In genomic region chr1:29786791-29787732, GRCh38 we compare ENCODE assay signal across 13 cellular contexts.
DNase-seq lines count a peak whose midpoint lies in the region; ATAC-seq and TF ChIP-seq lines count a peak whose summit lies in the region.
"Had no signal": no experiment of that assay in that cellular context is flagged by ENCODE, and none has a peak within 500 bp of the region (broad histone marks: within the 10 kb centered on the region; RNA-seq: fewer than 3 reads in every experiment).

No MANE protein-coding gene starts in this region.

- no peaks in the 10 kb centered on the region for H3K9me3 ChIP-seq in mucosa of descending colon

- TF ChIP-seq CTCF in epithelial cell of proximal tubule (conservative IDR thresholded peaks at IDR 0.05; ENCODE audit: low read depth, low read length) = peak; percentile 29
- no peak for TF ChIP-seq CTCF in lower leg skin (IDR thresholded peaks at IDR 0.05)
- TF ChIP-seq CTCF in mucosa of descending colon (IDR thresholded peaks at IDR 0.05) = no peak

- no peaks in the 10 kb centered on the region for H3K36me3 ChIP-seq in mucosa of descending colon (ENCODE audit: low read depth)

- ATAC-seq in mucosa of descending colon (no peak), HG02884 (IDR thresholded peaks at IDR 0.05; ENCODE audit: unreplicated experiment) (no peak)
- ATAC-seq: Right ventricle myocardium inferior had no signal

- no peak for TF ChIP-seq POLR2A in lower leg skin (IDR thresholded peaks at IDR 0.05)

- DNase-seq in activated effector memory CD4-positive, alpha-beta T cell treated with anti-CD3 and anti-CD28 coated beads, Interleukin-2, amount 50 U/mL, for 16 hours = peak; percentile 31
- DNase-seq in activated effector memory CD4-positive, alpha-beta T cell treated with Interleukin-2 at 50 U/mL for 16 hours = no peak
- DNase-seq in epithelial cell of proximal tubule (ENCODE audit: low read depth) (peak; percentile 6), lower leg skin (ENCODE audit: low spot score in 2 of 2) (peak; percentile 9 to 79), NOMO-1 treated with DMSO at 0.1 percent for 48 hours (lab: John Stamatoyannopoulos, UW; ENCODE audit: unreplicated experiment) (no peak), posterior vena cava (ENCODE audit: low spot score) (no peak), mucosa of descending colon (no peak)
- DNase-seq: COR-L47, DMS153, NCI-H446 treated with DMSO at 0.1 percent for 48 hours, NCI-H774 had no signal

- H3K4me3 ChIP-seq in epithelial cell of proximal tubule (ENCODE audit: low read depth, low read length) = no peak overlapping the region
- no peak overlapping the region for H3K4me3 ChIP-seq in lower leg skin (ENCODE audit: low read depth, poor library complexity, severe bottlenecking)
- H3K4me3 ChIP-seq in mucosa of descending colon = no peak overlapping the region

- no peaks in the 10 kb centered on the region for H3K4me1 ChIP-seq in mucosa of descending colon (ENCODE audit: low read depth)

- 78 to 82% methylated on average over 13 of the region's 13 CpGs for WGBS in lower leg skin, 2 donors

- intact Hi-C loops in lower leg skin (cut with DNase I; ENCODE audit: low total_unique reads) (no loop called here), posterior vena cava (cut with DNase I) (no loop called here), mucosa of descending colon (cut with DNase I, micrococcal nuclease) (no loop called here)

Comparison
In these comparisons a context has a peak if more than half of its experiments do, and no peak if none do; other contexts are left out.
1. DNase-seq: peak in activated effector memory CD4-positive, alpha-beta T cell treated with anti-CD3 and anti-CD28 coated beads, Interleukin-2, amount 50 U/mL, for 16 hours (single experiment), epithelial cell of proximal tubule (single experiment) and lower leg skin (2 of 2); none in activated effector memory CD4-positive, alpha-beta T cell treated with Interleukin-2 at 50 U/mL for 16 hours (single experiment), NOMO-1 treated with DMSO at 0.1 percent for 48 hours (single experiment), posterior vena cava (single experiment) and mucosa of descending colon (0 of 3).